8 cellular contexts compared by ENCODE assay signal in genomic region chr7:128407751-128408708, GRCh38. TPM values are rescaled to one million over a fixed set of nuclear protein-coding genes. Genes with fewer than 3 reads are reported as not detected.
DNase-seq lines count a peak whose midpoint lies in the region; ATAC-seq and TF ChIP-seq lines count a peak whose summit lies in the region.

No MANE protein-coding gene starts in this region.

- H3K36me3 ChIP-seq in BLaER1 treated with 17β-estradiol and CSF1 and Interleukin-3, amounts not matched to agents 10 nM and 100 nM = peaks cover 2 to 14% (median 8%) of the 10 kb centered on the region in 11 experiments; a peak in 20 of 22 replicates
- no peaks in the 10 kb centered on the region; the same call in 1 of the 2 replicates for H3K36me3 ChIP-seq in Karpas-422 (ENCODE audit: insufficient read depth, low read length)

- no peaks in the 10 kb centered on the region for H3K9me3 Mint-ChIP-seq in central memory CD8-positive, alpha-beta T cell
- peaks cover 3% of the 10 kb centered on the region for H3K9me3 Mint-ChIP-seq in nephron

- H3K36me3 Mint-ChIP-seq in central memory CD8-positive, alpha-beta T cell (ENCODE audit: insufficient read depth) = peaks cover 3% of the 10 kb centered on the region
- no peaks in the 10 kb centered on the region for H3K36me3 Mint-ChIP-seq in nephron (ENCODE audit: low read depth)

- H3K4me2 ChIP-seq in BLaER1 treated with 17β-estradiol and CSF1 and Interleukin-3, amounts not matched to agents 10 nM and 100 nM = peak overlapping the region; percentile 90 to 100 (median 99)
- no peak overlapping the region for H3K4me2 ChIP-seq in Karpas-422 (ENCODE audit: low read depth, low read length, poor library complexity, severe bottlenecking)

- H3K4me1 ChIP-seq in BLaER1 treated with 17β-estradiol and CSF1 and Interleukin-3, amounts not matched to agents 10 nM and 100 nM = peaks cover 52 to 65% (median 61%) of the 10 kb centered on the region in 10 experiments
- peaks cover 42% of the 10 kb centered on the region for H3K4me1 ChIP-seq in Karpas-422 (ENCODE audit: low read length)

- H3K4me3 ChIP-seq in BLaER1 treated with 17β-estradiol and CSF1 and Interleukin-3, amounts not matched to agents 10 nM and 100 nM = peak overlapping the region; percentile 59 to 93 (median 72)
- no peak overlapping the region for H3K4me3 ChIP-seq in Karpas-422 (ENCODE audit: low read length)

- no peak for ATAC-seq in central memory CD8-positive, alpha-beta T cell (replicated peaks; ENCODE audit: extremely low read depth, poor library complexity, severe bottlenecking)
- ATAC-seq in sciatic nerve (no peak), HG02938 (IDR thresholded peaks at IDR 0.05; ENCODE audit: unreplicated experiment) (no peak), GM18519 (IDR thresholded peaks at IDR 0.05; ENCODE audit: low FRiP score, unreplicated experiment) (no peak)

- TF ChIP-seq CTCF in nephron (IDR thresholded peaks at IDR 0.05; ENCODE audit: unreplicated experiment in 3 of 3) = no peak

- H3K4me3 Mint-ChIP-seq in central memory CD8-positive, alpha-beta T cell = peak overlapping the region; percentile 90
- H3K4me3 Mint-ChIP-seq in nephron = peak overlapping the region; percentile 88 to 91 (median 90)

- peaks cover 18 to 39% (median 22%) of the 10 kb centered on the region in 11 experiments for H4K20me1 ChIP-seq in BLaER1 treated with 17β-estradiol and CSF1 and Interleukin-3, amounts not matched to agents 10 nM and 100 nM
- peaks cover 21% of the 10 kb centered on the region for H4K20me1 ChIP-seq in Karpas-422 (ENCODE audit: insufficient read depth, low read depth, low read length)

- H2AFZ ChIP-seq in Karpas-422 (ENCODE audit: low read length) = no peak overlapping the region

- 0 out of 22 replicates have a peak, but pooled peaks cover 0 to 1% (median 0%) of the 10 kb centered on the region in 11 experiments for H3K9me3 ChIP-seq in BLaER1 treated with 17β-estradiol and CSF1 and Interleukin-3, amounts not matched to agents 10 nM and 100 nM (replicated peaks in 1 of 11)
- no peaks in the 10 kb centered on the region for H3K9me3 ChIP-seq in Karpas-422 (ENCODE audit: low read length)

- H3K27me3 ChIP-seq in BLaER1 treated with 17β-estradiol and CSF1 and Interleukin-3, amounts not matched to agents 10 nM and 100 nM = no peaks in the 10 kb centered on the region
- no peaks in the 10 kb centered on the region for H3K27me3 ChIP-seq in Karpas-422 (ENCODE audit: low read length)

- no peaks in the 10 kb centered on the region for H3K27me3 Mint-ChIP-seq in central memory CD8-positive, alpha-beta T cell
- peaks cover 32% of the 10 kb centered on the region for H3K27me3 Mint-ChIP-seq in nephron (ENCODE audit: low read depth)

- peaks cover 23% of the 10 kb centered on the region for H3K79me2 ChIP-seq in Karpas-422 (ENCODE audit: low read length)

- peak overlapping the region; percentile 52 for H3K27ac Mint-ChIP-seq in central memory CD8-positive, alpha-beta T cell (ENCODE audit: low read depth)
- H3K27ac Mint-ChIP-seq in nephron = peak overlapping the region; percentile 83 to 85 (median 84)

- intact Hi-C loops in sciatic nerve (cut with DNase I) = no loop called here

- no peaks in the 10 kb centered on the region for H3K9me2 ChIP-seq in Karpas-422 (replicated peaks; ENCODE audit: insufficient read depth, low read length)

- DNase-seq in Karpas-422 = no peak
- DNase-seq in central memory CD8-positive, alpha-beta T cell (ENCODE audit: low spot score in 2 of 2) = no peak
- no peak for DNase-seq in sciatic nerve (ENCODE audit: low spot score)
- DNase-seq in mucosa of gallbladder (ENCODE audit: low spot score) = no peak

- peaks cover 44% of the 10 kb centered on the region for H3K4me1 Mint-ChIP-seq in central memory CD8-positive, alpha-beta T cell
- H3K4me1 Mint-ChIP-seq in nephron = peaks cover 51% of the 10 kb centered on the region

- peak overlapping the region; percentile 70 to 85 (median 79) for H3K9ac ChIP-seq in BLaER1 treated with 17β-estradiol and CSF1 and Interleukin-3, amounts not matched to agents 10 nM and 100 nM
- 0 out of 2 replicates have a peak overlapping the region, but pooled peaks have one; percentile 15 for H3K9ac ChIP-seq in Karpas-422 (ENCODE audit: low read length)

- H3K27ac ChIP-seq in BLaER1 treated with 17β-estradiol and CSF1 and Interleukin-3, amounts not matched to agents 10 nM and 100 nM = peak overlapping the region; percentile 61 to 87 (median 77)
- no peak overlapping the region for H3K27ac ChIP-seq in Karpas-422 (ENCODE audit: low read length)

RNA-seq across cellular contexts. Expression of gene IMPDH1, which starts 1.8 kb away (rescaled TPM):
- total RNA-seq in Karpas-422 (2014; rRNA removed; shearing (Covaris generic); ENCODE audit: low replicate concordance) = 30.5 and 50.1 TPM in 2 replicates
- total RNA-seq in sciatic nerve (49.3 TPM), mucosa of gallbladder (18.6 TPM)

RNA-seq across cellular contexts. Expression of gene PRRT4, which starts 46.5 kb away (rescaled TPM):
- total RNA-seq in Karpas-422 (2014; rRNA removed; shearing (Covaris generic); ENCODE audit: low replicate concordance) = not detected in 2 replicates
- total RNA-seq in sciatic nerve (4.0 TPM), mucosa of gallbladder (0.63 TPM)

RNA-seq across cellular contexts. Expression of gene HILPDA, which starts 47.6 kb away (rescaled TPM):
- 16.3 and 32.2 TPM in 2 replicates for total RNA-seq in Karpas-422 (2014; rRNA removed; shearing (Covaris generic); ENCODE audit: low replicate concordance)
- total RNA-seq in sciatic nerve (49.4 TPM), mucosa of gallbladder (7.4 TPM)
